Comparison of ENCODE assay signal across 10 cellular contexts in the genomic region with DNA sequence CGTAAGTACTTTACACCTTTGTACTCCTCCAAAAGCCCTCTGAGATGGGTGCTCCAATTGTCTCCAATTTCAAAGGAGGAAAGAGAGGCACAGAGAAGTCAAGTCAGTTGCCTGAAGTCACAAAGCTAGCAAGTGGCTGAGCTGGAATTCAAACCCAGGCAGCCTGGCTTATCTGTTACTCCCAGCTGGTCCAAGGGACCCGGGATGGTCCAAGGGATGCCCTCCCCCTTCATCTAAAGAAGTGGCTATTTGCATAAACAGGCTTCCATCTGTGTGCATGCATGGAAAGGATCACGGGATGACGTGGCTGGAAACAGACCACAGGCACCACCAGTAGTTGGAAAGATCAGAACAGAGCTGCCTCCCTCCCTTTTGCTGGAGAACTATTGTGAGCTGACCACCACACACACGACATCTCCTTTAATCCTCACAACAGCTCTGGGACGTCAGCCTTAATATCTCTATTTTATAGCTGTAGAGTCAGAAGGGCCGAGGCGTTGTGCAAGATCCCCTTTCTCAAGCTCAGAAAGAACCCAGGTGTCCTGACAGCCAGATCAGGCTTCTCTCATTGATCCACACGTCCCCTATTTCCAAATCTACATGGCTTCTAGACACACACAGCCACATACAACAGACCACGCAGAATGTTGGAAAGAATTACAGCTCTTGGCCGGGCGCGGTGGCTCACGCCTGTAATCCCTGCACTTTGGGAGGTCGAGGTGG. TPM values are rescaled to one million over a fixed set of nuclear protein-coding genes. Genes with fewer than 3 reads are reported as not detected.
DNase-seq lines count a peak whose midpoint lies in the region; ATAC-seq, FAIRE-seq and TF ChIP-seq lines count a peak whose summit lies in the region.
"Had no signal": no experiment of that assay in that cellular context is flagged by ENCODE, and none has a peak within 500 bp of the region (broad histone marks: within the 10 kb centered on the region; RNA-seq: fewer than 3 reads in every experiment).

No MANE protein-coding gene starts in this region.

- FAIRE-seq in HepG2 (lab: Jason Lieb, UNC): no peak

- peaks cover 90% of the 10 kb centered on the region for H3K27me3 Mint-ChIP-seq in activated naive CD4-positive, alpha-beta T cell treated with anti-CD3 and anti-CD28 coated beads, Interleukin-2, amount 10 ng/mL, durations not matched to agents 7 days and 5 days

- no peaks in the 10 kb centered on the region for H4K20me1 ChIP-seq in HepG2 (ENCODE audit: insufficient read depth, low read length)

- H3K27me3 ChIP-seq in HepG2 (ENCODE audit: control insufficient read depth in 1 of 2, insufficient read depth in 2 of 2, low read length in 2 of 2): peaks cover 2 to 43% of the 10 kb centered on the region in 2 experiments; a peak in 4 of 5 replicates
- H3K27me3 ChIP-seq in right lobe of liver: no peaks in the 10 kb centered on the region
- H3K27me3 ChIP-seq in brain microvascular endothelial cell (replicated peaks): no peaks in the 10 kb centered on the region
- H3K27me3 ChIP-seq: BE2C had no signal

- H3K27ac ChIP-seq in HepG2 (ENCODE audit: extremely low read length, insufficient read depth, low read length): no peak overlapping the region
- no peak overlapping the region for H3K27ac ChIP-seq in right lobe of liver
- peak overlapping the region; percentile 97 for H3K27ac ChIP-seq in brain microvascular endothelial cell

- H3K4me1 Mint-ChIP-seq in activated naive CD4-positive, alpha-beta T cell treated with anti-CD3 and anti-CD28 coated beads, Interleukin-2, amount 10 ng/mL, durations not matched to agents 7 days and 5 days: peaks cover 11% of the 10 kb centered on the region

- H3K4me3 ChIP-seq in HepG2 (replicated peaks in 1 of 3; ENCODE audit: insufficient read depth in 1 of 3, low read depth in 2 of 3, low read length in 3 of 3) (no peak overlapping the region), right lobe of liver (no peak overlapping the region), brain microvascular endothelial cell (ENCODE audit: low read depth, low read length) (no peak overlapping the region)

- no peaks in the 10 kb centered on the region for H3K36me3 Mint-ChIP-seq in activated naive CD4-positive, alpha-beta T cell treated with anti-CD3 and anti-CD28 coated beads, Interleukin-2, amount 10 ng/mL, durations not matched to agents 7 days and 5 days

- no peak overlapping the region for H3K9ac ChIP-seq in HepG2 (ENCODE audit: insufficient read depth, low read depth, low read length)

- no peak overlapping the region for H2AFZ ChIP-seq in HepG2 (ENCODE audit: low read length)

- TF ChIP-seq POLR2A in HepG2 (IDR thresholded peaks at IDR 0.05; ENCODE audit: insufficient read depth in 1 of 2, low read depth in 2 of 2, low read length in 2 of 2) (no peak), right lobe of liver (IDR thresholded peaks at IDR 0.05) (no peak)

- DNase-seq in HepG2 (ENCODE audit: low spot score) (no peak), right lobe of liver (no peak), brain microvascular endothelial cell (no peak), mucosa of gallbladder (ENCODE audit: low spot score) (peak; percentile 60), NCI-H69 (lab: John Stamatoyannopoulos, UW) (no peak), amniotic stem cell (lab: John Stamatoyannopoulos, UW) (no peak), HT-29 (ENCODE audit: low spot score) (no peak)
- no peak for DNase-seq in activated naive CD4-positive, alpha-beta T cell treated with anti-CD3 and anti-CD28 coated beads, Interleukin-2, amount 10 ng/mL, durations not matched to agents 7 days and 5 days
- DNase-seq: BE2C, NCI-H1048 had no signal

- in situ Hi-C loops in HepG2 (cut with HindIII; ENCODE audit: extremely low pct_ligation_motif_present, low pct_unique_long_range_greater_than_20kb) (no loop called here), brain microvascular endothelial cell (cut with HindIII; ENCODE audit: low pct_ligation_motif_present, low sequenced_read_pairs) (no loop called here)

- no peak for TF ChIP-seq EP300 in HepG2 (IDR thresholded peaks at IDR 0.05; ENCODE audit: low read depth in 2 of 2, low read length in 2 of 2)
- no peak for TF ChIP-seq EP300 in HepG2 (CRISPR knock-in tag; IDR thresholded peaks at IDR 0.05; ENCODE audit: borderline replicate concordance)

- BruUV-seq in HepG2 (replicated peaks; lab: Mats Ljungman, UMichigan): no TSS peak

- no peak overlapping the region for H3K4me2 ChIP-seq in HepG2 (ENCODE audit: low read depth, low read length)

- H3K36me3 ChIP-seq in HepG2 (replicated peaks in 1 of 2; ENCODE audit: control insufficient read depth in 1 of 2, insufficient read depth in 2 of 2, low read length in 2 of 2): no peaks in the 10 kb centered on the region
- no peaks in the 10 kb centered on the region for H3K36me3 ChIP-seq in right lobe of liver
- H3K36me3 ChIP-seq in brain microvascular endothelial cell (replicated peaks): no peaks in the 10 kb centered on the region
- H3K36me3 ChIP-seq: BE2C had no signal

- intact Hi-C loops in HepG2 (cut with micrococcal nuclease; ENCODE audit: unreplicated experiment) (no loop called here), right lobe of liver (cut with DNase I) (no loop called here)

- no peak for TF ChIP-seq CTCF in HepG2 (CRISPR knock-in tag; IDR thresholded peaks at IDR 0.05)
- no peak for TF ChIP-seq CTCF in right lobe of liver (IDR thresholded peaks at IDR 0.05)
- TF ChIP-seq CTCF in brain microvascular endothelial cell (IDR thresholded peaks at IDR 0.05; ENCODE audit: low read depth, low read length, missing control alignments): no peak

- H3K27ac Mint-ChIP-seq in activated naive CD4-positive, alpha-beta T cell treated with anti-CD3 and anti-CD28 coated beads, Interleukin-2, amount 10 ng/mL, durations not matched to agents 7 days and 5 days: no peak overlapping the region

- H3K9me3 ChIP-seq in HepG2 (ENCODE audit: low read length) (no peaks in the 10 kb centered on the region), right lobe of liver (no peaks in the 10 kb centered on the region)
- H3K9me3 ChIP-seq: BE2C had no signal

- ATAC-seq in HepG2: no peak
- ATAC-seq in right lobe of liver: no peak

- TF ChIP-seq RAD21 in HepG2 (CRISPR knock-in tag; IDR thresholded peaks at IDR 0.05): no peak

- H3K79me2 ChIP-seq in HepG2 (ENCODE audit: insufficient read depth, low read length): no peaks in the 10 kb centered on the region

- H3K4me1 ChIP-seq in HepG2 (ENCODE audit: insufficient read depth, low read length) (peaks cover 61% of the 10 kb centered on the region), right lobe of liver (peaks cover 0 to 8% (median 0%) of the 10 kb centered on the region in 4 donors)

- H3K9me3 Mint-ChIP-seq in activated naive CD4-positive, alpha-beta T cell treated with anti-CD3 and anti-CD28 coated beads, Interleukin-2, amount 10 ng/mL, durations not matched to agents 7 days and 5 days: no peaks in the 10 kb centered on the region

- no peak overlapping the region for H3K4me3 Mint-ChIP-seq in activated naive CD4-positive, alpha-beta T cell treated with anti-CD3 and anti-CD28 coated beads, Interleukin-2, amount 10 ng/mL, durations not matched to agents 7 days and 5 days

- POLR2A ChIA-PET in HepG2 (lab: Yijun Ruan, JAX): no interaction called here

- 33% methylated on average over 13 of the region's 15 CpGs for WGBS in HepG2 (ENCODE audit: low lambda C conversion rate)
- WGBS in right lobe of liver (ENCODE audit: insufficient coverage, low coverage, low lambda C conversion rate, missing lambda C conversion rate): 58% methylated on average over 11 of the region's 15 CpGs

- CTCF ChIA-PET in HepG2 (lab: Yijun Ruan, JAX; ENCODE audit: low intra/inter-chr PET ratio, low total read pairs): interaction anchor here (2.0 kb wide), 1 partner anchor 12 kb away, joined by 11 read pairs; no protein-coding TSS in a partner anchor
- CTCF ChIA-PET in activated naive CD4-positive, alpha-beta T cell treated with anti-CD3 and anti-CD28 coated beads, Interleukin-2, amount 10 ng/mL, durations not matched to agents 7 days and 5 days (lab: Charles Lee): interaction anchor here (0.9 to 5.1 kb wide), 9 partner anchors 10 to 106 kb away, joined by 3 to 40 read pairs (median 5); a partner anchor contains a TSS

RNA-seq across cellular contexts. Expression of a gene that starts 10.9 kb away (rescaled TPM):
- 0.17 TPM in 1 of 2 replicates, not detected in the other for total RNA-seq in HepG2 (2016; rRNA removed; fragmentation: Illumina TruSeq; extraction: Trizol)
- total RNA-seq in HepG2 (2016; cell fraction: cytosol; rRNA removed; fragmentation: Illumina TruSeq; extraction: Trizol; ENCODE audit: low read depth): not detected in 2 replicates
- 0.03 and 0.06 TPM in 2 replicates for total RNA-seq in HepG2 (2016; cell fraction: insoluble cytoplasmic fraction; rRNA removed; fragmentation: Illumina TruSeq; extraction: Trizol)
- 0.09 and 0.24 TPM in 2 replicates for total RNA-seq in HepG2 (2016; cell fraction: membrane; rRNA removed; fragmentation: Illumina TruSeq; extraction: Trizol)
- 0.68 and 0.72 TPM in 2 replicates for total RNA-seq in HepG2 (2016; cell fraction: nucleus; rRNA removed; fragmentation: Illumina TruSeq; extraction: Trizol)
- 0.05 and 0.14 TPM in 2 replicates for polyA plus RNA-seq in HepG2 (2011; rRNA removed)
- polyA plus RNA-seq in HepG2 (2011; cell fraction: cytosol; rRNA removed): 0.01 TPM in 1 of 2 replicates, not detected in the other
- polyA plus RNA-seq in HepG2 (2011; cell fraction: nucleus; rRNA removed): 1.7 and 2.5 TPM in 2 replicates
- polyA plus RNA-seq in HepG2 (2012): 0.19 TPM in 2 replicates
- polyA plus RNA-seq in HepG2 (2016; cell fraction: cytosol; fragmentation: Illumina TruSeq; extraction: Trizol; ENCODE audit: low read depth): 0.03 TPM in 1 of 2 replicates, not detected in the other
- polyA plus RNA-seq in HepG2 (2016; cell fraction: insoluble cytoplasmic fraction; fragmentation: Illumina TruSeq; extraction: Trizol; ENCODE audit: low read depth): 0.07 TPM in 1 of 2 replicates, not detected in the other
- not detected in 2 replicates for polyA plus RNA-seq in HepG2 (2016; cell fraction: membrane; fragmentation: Illumina TruSeq; extraction: Trizol; ENCODE audit: low read depth)
- 1.00 and 2.8 TPM in 2 replicates for polyA plus RNA-seq in HepG2 (2016; cell fraction: nucleus; fragmentation: Illumina TruSeq; extraction: Trizol; ENCODE audit: insufficient read depth, low read depth)
- polyA minus RNA-seq in HepG2 (2011; rRNA and poly(A)+ RNA removed; ENCODE audit: low replicate concordance): 35.8 TPM in 1 of 2 replicates, not detected in the other
- polyA minus RNA-seq in HepG2 (2011; cell fraction: cytosol; rRNA and poly(A)+ RNA removed): 0.70 and 0.79 TPM in 2 replicates
- 0.52 and 1.2 TPM in 2 replicates for polyA minus RNA-seq in HepG2 (2011; cell fraction: nucleus; rRNA and poly(A)+ RNA removed)
- total RNA-seq in right lobe of liver: 100 to 1,000 TPM in 1 of 6 experiments, 10 to 100 TPM in 4, 1 to 10 TPM in 1; 9.3 to 109 (median 34.7) TPM
- total RNA-seq in mucosa of gallbladder: 421 TPM
- 0.38 and 0.83 TPM in 2 replicates for total RNA-seq in HT-29 (2014; rRNA removed; shearing (Covaris generic))

RNA-seq across cellular contexts. Expression of a gene that starts 46.5 kb away (rescaled TPM):
- total RNA-seq in HepG2 (2016; rRNA removed; fragmentation: Illumina TruSeq; extraction: Trizol) (not detected in 2 replicates), right lobe of liver (1 to 10 TPM in 4 of 6 experiments, under 1 TPM in 2; 0.48 to 2.8 (median 1.6) TPM), mucosa of gallbladder (23.5 TPM)
- total RNA-seq in HepG2 (2016; cell fraction: cytosol; rRNA removed; fragmentation: Illumina TruSeq; extraction: Trizol; ENCODE audit: low read depth): not detected in 2 replicates
- total RNA-seq in HepG2 (2016; cell fraction: insoluble cytoplasmic fraction; rRNA removed; fragmentation: Illumina TruSeq; extraction: Trizol): not detected in 2 replicates
- total RNA-seq in HepG2 (2016; cell fraction: membrane; rRNA removed; fragmentation: Illumina TruSeq; extraction: Trizol): not detected in 2 replicates
- not detected in 2 replicates for total RNA-seq in HepG2 (2016; cell fraction: nucleus; rRNA removed; fragmentation: Illumina TruSeq; extraction: Trizol)
- polyA plus RNA-seq in HepG2 (2011; rRNA removed): not detected in 2 replicates
- not detected in 2 replicates for polyA plus RNA-seq in HepG2 (2011; cell fraction: cytosol; rRNA removed)
- polyA plus RNA-seq in HepG2 (2011; cell fraction: nucleus; rRNA removed): 0.42 TPM in 1 of 2 replicates, not detected in the other
- not detected in 2 replicates for polyA plus RNA-seq in HepG2 (2012)
- not detected in 2 replicates for polyA plus RNA-seq in HepG2 (2016; cell fraction: cytosol; fragmentation: Illumina TruSeq; extraction: Trizol; ENCODE audit: low read depth)
- not detected in 2 replicates for polyA plus RNA-seq in HepG2 (2016; cell fraction: insoluble cytoplasmic fraction; fragmentation: Illumina TruSeq; extraction: Trizol; ENCODE audit: low read depth)
- polyA plus RNA-seq in HepG2 (2016; cell fraction: membrane; fragmentation: Illumina TruSeq; extraction: Trizol; ENCODE audit: low read depth): not detected in 2 replicates
- not detected in 2 replicates for polyA plus RNA-seq in HepG2 (2016; cell fraction: nucleus; fragmentation: Illumina TruSeq; extraction: Trizol; ENCODE audit: insufficient read depth, low read depth)
- polyA minus RNA-seq in HepG2 (2011; rRNA and poly(A)+ RNA removed; ENCODE audit: low replicate concordance): 0.19 TPM in 1 of 2 replicates, not detected in the other
- not detected in 2 replicates for polyA minus RNA-seq in HepG2 (2011; cell fraction: cytosol; rRNA and poly(A)+ RNA removed)
- not detected in 2 replicates for polyA minus RNA-seq in HepG2 (2011; cell fraction: nucleus; rRNA and poly(A)+ RNA removed)
- total RNA-seq in HT-29 (2014; rRNA removed; shearing (Covaris generic)): not detected in 2 replicates
